Comparison of ENCODE assay signal across 24 cellular contexts in the genomic region with DNA sequence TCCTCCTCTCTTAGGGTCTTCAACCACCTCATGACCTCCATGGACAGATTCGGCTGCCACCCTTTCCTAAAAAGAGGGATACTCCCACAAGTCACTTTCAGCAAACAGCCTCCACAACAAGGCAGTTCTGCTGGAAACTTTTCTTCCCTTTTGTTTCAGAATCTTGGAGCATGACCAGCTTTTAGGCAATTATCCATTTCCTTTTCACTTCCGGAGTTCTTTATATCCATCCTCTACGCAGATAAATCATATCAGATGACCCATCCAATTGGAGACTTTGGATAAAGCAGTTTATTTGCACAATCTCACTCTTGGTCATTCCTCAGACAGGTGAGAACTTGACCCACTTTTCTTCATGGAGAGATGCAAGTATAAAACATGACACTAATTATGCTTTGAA.
"Had no signal": no experiment of that assay in that cellular context is flagged by ENCODE, and none has a peak within 500 bp of the region (broad histone marks: within the 10 kb centered on the region; RNA-seq: fewer than 3 reads in every experiment).

No MANE protein-coding gene starts in this region.

- H3K27me3 ChIP-seq: neural progenitor cell, ovary, right lobe of liver, sigmoid colon, stomach, thyroid gland, tibial nerve, upper lobe of left lung, vagina had no signal

- H3K36me3 ChIP-seq: neural progenitor cell, ovary, right lobe of liver, sigmoid colon, stomach, thoracic aorta, thyroid gland, tibial nerve, upper lobe of left lung, vagina had no signal

- H3K9me3 ChIP-seq: ovary, psoas muscle, right lobe of liver, sigmoid colon, stomach, thoracic aorta, thyroid gland, tibial nerve, upper lobe of left lung, vagina had no signal

- ATAC-seq: psoas muscle; right lobe of liver; stimulated activated effector memory CD8-positive, alpha-beta T cell treated with anti-CD3 and anti-CD28 coated beads, Interleukin-12 subunit alpha, Interleukin-12 subunit beta, amount 100 ng/mL, for 72 hours; stimulated activated naive B cell treated with anti-CD40 and anti-IgM and Interleukin-4, amounts not matched to agents 10 μg/mL and 1 μg/mL and 100 μg/mL, for 72 hours had no signal

- H3K4me3 ChIP-seq: neural progenitor cell, ovary, psoas muscle, right lobe of liver, sigmoid colon, stomach, thoracic aorta, thyroid gland, tibial nerve, upper lobe of left lung, vagina had no signal

- H3K4me1 ChIP-seq: neural progenitor cell, parathyroid adenoma, psoas muscle, right lobe of liver, sigmoid colon, stomach, thyroid gland, tibial nerve, upper lobe of left lung, vagina had no signal

- DNase-seq: occipital lobe; ovary; posterior cingulate gyrus; psoas muscle; right cardiac atrium; right lobe of liver; sigmoid colon; small intestine; stimulated activated CD4-positive, alpha-beta T cell treated with anti-CD3 and anti-CD28 coated beads, Interleukin-15, amount 100 ng/mL, for 24 hours; stimulated activated CD4-positive, alpha-beta T cell treated with anti-CD3 and anti-CD28 coated beads, Interleukin-2, amount 100 ng/mL, for 24 hours; stimulated activated CD4-positive, alpha-beta T cell treated with anti-CD3 and anti-CD28 coated beads, Interleukin-2, amount 100 ng/mL, for 48 hours; stimulated activated CD4-positive, alpha-beta T cell treated with anti-CD3 and anti-CD28 coated beads, Interleukin-4, amount 100 ng/mL, for 24 hours; stimulated activated naive B cell treated with anti-CD40 and anti-IgM and Interleukin-4, amounts not matched to agents 10 μg/mL and 1 μg/mL and 100 μg/mL, for 72 hours; stimulated activated naive CD4-positive, alpha-beta T cell treated with Interleukin-2 at 50 U/mL for 16 hours; stomach; thyroid gland; trophoblast cell; upper lobe of left lung had no signal

- H3K27ac ChIP-seq: neural progenitor cell, ovary, parathyroid adenoma, psoas muscle, right lobe of liver, sigmoid colon, stomach, thoracic aorta, thyroid gland, tibial nerve, upper lobe of left lung, vagina had no signal
